In genomic region chr1:167158813-167159275, GRCh38 we compare ENCODE assay signal across 21 cellular contexts.
"Had no signal": no experiment of that assay in that cellular context is flagged by ENCODE, and none has a peak within 500 bp of the region (broad histone marks: within the 10 kb centered on the region; RNA-seq: fewer than 3 reads in every experiment).

No MANE protein-coding gene starts in this region.

- H3K4me1 ChIP-seq: heart left ventricle, sigmoid colon, thyroid gland had no signal

- H3K27ac ChIP-seq: heart left ventricle, neural progenitor cell, sigmoid colon, thyroid gland had no signal

- H2AFZ ChIP-seq: neural progenitor cell had no signal

- H3K9ac ChIP-seq: neural progenitor cell had no signal

- H3K4me2 ChIP-seq: neural progenitor cell had no signal

- H3K9me3 ChIP-seq: heart left ventricle, sigmoid colon, thyroid gland had no signal

- ATAC-seq: activated T-cell treated with anti-CD3 and anti-CD28 coated beads, Interleukin-2, amount 50 U/mL, for 4 hours; heart left ventricle; left colon; naive thymus-derived CD8-positive, alpha-beta T cell; stimulated activated naive B cell treated with anti-CD40 and anti-IgM and Interleukin-4, amounts not matched to agents 10 μg/mL and 1 μg/mL and 100 μg/mL, for 72 hours had no signal

- FAIRE-seq: bronchial epithelial cell, urothelium cell line had no signal

- H3K4me3 ChIP-seq: heart left ventricle, neural progenitor cell, sigmoid colon, thyroid gland had no signal

- H3K27me3 ChIP-seq: heart left ventricle, neural progenitor cell, sigmoid colon, thyroid gland had no signal

- DNase-seq: activated CD4-positive, alpha-beta T cell treated with anti-CD3 and anti-CD28 coated beads for 4 hours; activated CD4-positive, alpha-beta T cell treated with anti-CD3 and anti-CD28 coated beads, Interleukin-2, amount 50 U/mL, for 48 hours; activated CD4-positive, CD25-positive, alpha-beta regulatory T cell; activated CD8-positive, alpha-beta memory T cell treated with anti-CD3 and anti-CD28 coated beads, Interleukin-2, amount 50 U/mL, for 48 hours; activated naive CD4-positive, alpha-beta T cell treated with Interleukin-2 at 50 U/mL for 16 hours; activated naive CD8-positive, alpha-beta T cell treated with anti-CD3 and anti-CD28 coated beads, Interleukin-2, amount 10 ng/mL, durations not matched to agents 7 days and 5 days; activated T-cell treated with anti-CD3 and anti-CD28 coated beads, Interleukin-2, amount 50 U/mL, for 4 hours; amygdala; cortex of kidney; heart left ventricle; islet precursor cell; left colon; naive thymus-derived CD8-positive, alpha-beta T cell; sigmoid colon; stimulated activated CD4-positive, alpha-beta T cell treated with anti-CD3 and anti-CD28 coated beads, Interleukin-2, amount 100 ng/mL, for 48 hours; stimulated activated CD8-positive, alpha-beta memory T cell treated with anti-CD3 and anti-CD28 coated beads, Interleukin-4, amount 100 ng/mL, for 48 hours; stimulated activated naive B cell treated with anti-CD40 and anti-IgM and Interleukin-4, amounts not matched to agents 10 μg/mL and 1 μg/mL and 100 μg/mL, for 72 hours; thyroid gland had no signal

- H3K36me3 ChIP-seq: heart left ventricle, neural progenitor cell, sigmoid colon, thyroid gland had no signal
